ENCODE assay signal across 11 cellular contexts in the genomic region with DNA sequence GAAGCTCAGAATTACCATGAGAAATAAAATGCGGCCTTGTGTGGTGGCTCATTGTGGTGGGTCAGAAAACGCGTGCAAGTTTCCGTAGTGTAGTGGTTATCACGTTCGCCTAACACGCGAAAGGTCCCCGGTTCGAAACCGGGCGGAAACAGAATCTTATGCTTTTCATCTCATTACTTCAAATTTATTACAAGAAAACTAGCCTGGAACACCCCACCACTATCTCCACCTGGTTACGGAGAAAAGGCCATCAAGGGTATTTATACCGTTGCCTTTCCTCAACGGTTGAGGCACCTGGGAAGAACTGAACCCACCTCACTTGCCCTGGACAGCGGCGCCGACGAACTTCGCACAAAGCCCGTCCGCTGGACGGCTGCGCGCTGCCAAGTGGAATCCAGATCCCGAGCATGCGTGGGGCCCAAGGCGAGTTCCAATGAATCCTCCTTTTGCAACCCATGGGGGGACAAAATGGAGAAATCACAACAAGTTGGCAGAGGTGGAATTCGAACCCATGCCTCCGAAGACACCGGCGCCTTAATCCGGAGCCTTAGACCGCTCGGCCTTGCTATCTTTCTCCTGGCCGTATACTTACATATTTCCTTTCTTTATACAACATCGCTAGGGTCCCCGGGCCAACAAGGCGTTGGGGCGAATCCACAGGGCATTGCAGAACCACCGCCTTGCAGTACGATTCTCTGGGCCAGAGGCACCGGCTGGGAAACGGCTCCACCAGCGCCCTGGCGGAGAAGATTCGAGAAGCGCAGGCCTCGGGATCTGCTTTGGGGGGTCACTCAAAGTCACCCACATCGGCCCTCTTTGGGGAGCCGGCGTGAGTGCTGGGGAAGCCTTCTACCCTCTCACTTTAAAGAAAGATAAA. TPM values are rescaled to one million over a fixed set of nuclear protein-coding genes. Genes with fewer than 3 reads are reported as not detected.
A peak's percentile ranks its signal among the peaks of the same experiment; 100 is the strongest.
DNase-seq lines count a peak whose midpoint lies in the region; ATAC-seq and TF ChIP-seq lines count a peak whose summit lies in the region.
"Had no signal": no experiment of that assay in that cellular context is flagged by ENCODE, and none has a peak within 500 bp of the region (broad histone marks: within the 10 kb centered on the region; RNA-seq: fewer than 3 reads in every experiment).

No MANE protein-coding gene starts in this region.

- H3K4me1 Mint-ChIP-seq in MCF 10A (ENCODE audit: insufficient read depth, unreplicated experiment): peaks cover 25% of the 10 kb centered on the region
- H3K4me1 Mint-ChIP-seq in activated B cell treated with CpG ODN at 0.5 μM for 24 hours: peaks cover 47% of the 10 kb centered on the region
- peaks cover 91% of the 10 kb centered on the region for H3K4me1 Mint-ChIP-seq in stimulated activated naive CD8-positive, alpha-beta T cell treated with anti-CD3 and anti-CD28 coated beads, Interleukin-15, amount 100 ng/mL, for 72 hours

- peaks cover 6% of the 10 kb centered on the region for H3K36me3 Mint-ChIP-seq in MCF 10A (ENCODE audit: insufficient read depth, unreplicated experiment)
- no peaks in the 10 kb centered on the region for H3K36me3 Mint-ChIP-seq in activated B cell treated with CpG ODN at 0.5 μM for 24 hours (ENCODE audit: low read depth)

- ATAC-seq in activated B cell treated with CpG ODN at 0.5 μM for 24 hours (ENCODE audit: low read depth) (no peak), foreskin keratinocyte (peak; percentile 5), HG03196 (IDR thresholded peaks at IDR 0.05; ENCODE audit: unreplicated experiment) (no peak)
- no peak for ATAC-seq in stimulated activated naive CD8-positive, alpha-beta T cell treated with anti-CD3 and anti-CD28 coated beads, Interleukin-15, amount 100 ng/mL, for 72 hours
- ATAC-seq: left ventricle myocardium superior had no signal

- DNase-seq in MCF 10A (ENCODE audit: unreplicated experiment): peak; percentile 30
- no peak for DNase-seq in breast epithelium (ENCODE audit: low spot score in 2 of 2)
- DNase-seq in activated B cell treated with CpG ODN at 0.5 μM for 24 hours: no peak
- peak in 1 of 2 donors; percentile 38 for DNase-seq in foreskin keratinocyte
- DNase-seq in stimulated activated naive CD8-positive, alpha-beta T cell treated with anti-CD3 and anti-CD28 coated beads, Interleukin-15, amount 100 ng/mL, for 72 hours: peak in 1 of 2 donors; percentile 62
- DNase-seq in T-helper 9 cell: no peak
- DNase-seq in DMS79 treated with DMSO at 0.1 percent for 48 hours (lab: John Stamatoyannopoulos, UW): no peak
- DNase-seq: left ventricle myocardium superior, transverse colon had no signal

- no peaks in the 10 kb centered on the region for H3K4me1 ChIP-seq in breast epithelium
- peaks cover 16% of the 10 kb centered on the region for H3K4me1 ChIP-seq in foreskin keratinocyte

- intact Hi-C loops in MCF 10A (cut with micrococcal nuclease) (no loop called here), breast epithelium (cut with DNase I; ENCODE audit: low total_unique reads) (no loop called here), activated B cell treated with CpG ODN at 0.5 μM for 24 hours (cut with micrococcal nuclease) (loop anchor here (5.0 kb wide), 2 partner anchors 98 to 362 kb away; a partner anchor contains a TSS)

- no peak overlapping the region for H3K4me3 ChIP-seq in breast epithelium
- H3K4me3 ChIP-seq: transverse colon had no signal

- H3K27me3 ChIP-seq in breast epithelium: peaks cover 0 to 12% of the 10 kb centered on the region in 2 donors
- no peaks in the 10 kb centered on the region for H3K27me3 ChIP-seq in foreskin keratinocyte

- H3K27ac Mint-ChIP-seq in MCF 10A (ENCODE audit: low read depth, unreplicated experiment) (no peak overlapping the region), activated B cell treated with CpG ODN at 0.5 μM for 24 hours (peak overlapping the region; percentile 83)
- peak overlapping the region; percentile 82 to 94 for H3K27ac Mint-ChIP-seq in stimulated activated naive CD8-positive, alpha-beta T cell treated with anti-CD3 and anti-CD28 coated beads, Interleukin-15, amount 100 ng/mL, for 72 hours

- no peaks in the 10 kb centered on the region for H3K9me3 Mint-ChIP-seq in MCF 10A (ENCODE audit: unreplicated experiment)
- peaks cover 6% of the 10 kb centered on the region for H3K9me3 Mint-ChIP-seq in activated B cell treated with CpG ODN at 0.5 μM for 24 hours
- H3K9me3 Mint-ChIP-seq in stimulated activated naive CD8-positive, alpha-beta T cell treated with anti-CD3 and anti-CD28 coated beads, Interleukin-15, amount 100 ng/mL, for 72 hours: no peaks in the 10 kb centered on the region

- H3K36me3 ChIP-seq in breast epithelium: no peaks in the 10 kb centered on the region
- H3K36me3 ChIP-seq: transverse colon had no signal

- no peaks in the 10 kb centered on the region for H3K27me3 Mint-ChIP-seq in MCF 10A (ENCODE audit: insufficient read depth, unreplicated experiment)
- H3K27me3 Mint-ChIP-seq in activated B cell treated with CpG ODN at 0.5 μM for 24 hours: peaks cover 24% of the 10 kb centered on the region
- no peaks in the 10 kb centered on the region for H3K27me3 Mint-ChIP-seq in stimulated activated naive CD8-positive, alpha-beta T cell treated with anti-CD3 and anti-CD28 coated beads, Interleukin-15, amount 100 ng/mL, for 72 hours

- BruUV-seq in MCF 10A (replicated peaks; lab: Mats Ljungman, UMichigan): no TSS peak

- CTCF ChIA-PET in MCF 10A (lab: Yijun Ruan, JAX): interaction anchor here (0.6 kb wide), 1 partner anchor 26 kb away, joined by 3 read pairs; no protein-coding TSS in a partner anchor
- CTCF ChIA-PET in activated B cell treated with CpG ODN at 0.5 μM for 24 hours (lab: Charles Lee): no interaction called here

- no peaks in the 10 kb centered on the region for H3K9me3 ChIP-seq in breast epithelium
- H3K9me3 ChIP-seq: transverse colon had no signal

- no peak for TF ChIP-seq POLR2A in breast epithelium (IDR thresholded peaks at IDR 0.05)

- POLR2A ChIA-PET in MCF 10A (lab: Yijun Ruan, JAX) (interaction anchor here (0.6 to 2.4 kb wide), 4 partner anchors 9 to 362 kb away, joined by 3 to 8 read pairs (median 3); no protein-coding TSS in a partner anchor), activated B cell treated with CpG ODN at 0.5 μM for 24 hours (lab: Charles Lee) (interaction anchor here (0.6 to 1.0 kb wide), 4 partner anchors 9 to 59 kb away, joined by 3 to 9 read pairs (median 4); no protein-coding TSS in a partner anchor)

- H3K4me3 Mint-ChIP-seq in MCF 10A (ENCODE audit: unreplicated experiment) (no peak overlapping the region), activated B cell treated with CpG ODN at 0.5 μM for 24 hours (peak overlapping the region; percentile 79)
- H3K4me3 Mint-ChIP-seq in stimulated activated naive CD8-positive, alpha-beta T cell treated with anti-CD3 and anti-CD28 coated beads, Interleukin-15, amount 100 ng/mL, for 72 hours: peak overlapping the region; percentile 75 to 83

- TF ChIP-seq CTCF in MCF 10A (IDR thresholded peaks at IDR 0.05; ENCODE audit: unreplicated experiment) (no peak), breast epithelium (IDR thresholded peaks at IDR 0.05) (no peak), activated B cell treated with CpG ODN at 0.5 μM for 24 hours (IDR thresholded peaks at IDR 0.05) (no peak), foreskin keratinocyte (conservative IDR thresholded peaks at IDR 0.05) (no peak)

- no peak overlapping the region for H3K27ac ChIP-seq in breast epithelium
- no peak overlapping the region for H3K27ac ChIP-seq in foreskin keratinocyte
- H3K27ac ChIP-seq: transverse colon had no signal

RNA-seq across cellular contexts. Expression of a gene that starts 16.9 kb away (rescaled TPM):
- total RNA-seq in MCF 10A (2022) (not detected in 2 replicates), breast epithelium (not detected), activated B cell treated with CpG ODN at 0.5 μM for 24 hours (not detected in 2 replicates), foreskin keratinocyte (not detected in 2 replicates)
- polyA plus RNA-seq in foreskin keratinocyte: not detected in 2 replicates
- total RNA-seq: dermis microvascular lymphatic vessel endothelial cell, left ventricle myocardium superior, transverse colon had no signal

RNA-seq across cellular contexts. Expression of a gene that starts 33.3 kb away (rescaled TPM):
- total RNA-seq in MCF 10A (2022) (not detected in 2 replicates), breast epithelium (not detected), activated B cell treated with CpG ODN at 0.5 μM for 24 hours (not detected in 2 replicates), foreskin keratinocyte (not detected in 2 replicates)
- not detected in 2 replicates for polyA plus RNA-seq in foreskin keratinocyte
- total RNA-seq: dermis microvascular lymphatic vessel endothelial cell, left ventricle myocardium superior, transverse colon had no signal

RNA-seq across cellular contexts. Expression of a gene that starts 40.7 kb away (rescaled TPM):
- total RNA-seq in MCF 10A (2022): 26.3 and 27.0 TPM in 2 replicates
- total RNA-seq in breast epithelium: 1 to 10 TPM in 2 of 3 donors, under 1 TPM in 1; 0.29 to 5.4 (median 5.2) TPM
- 0.32 and 0.51 TPM in 2 replicates for total RNA-seq in activated B cell treated with CpG ODN at 0.5 μM for 24 hours
- 33.3 and 37.6 TPM in 2 replicates for total RNA-seq in foreskin keratinocyte
- polyA plus RNA-seq in foreskin keratinocyte: 36.7 and 39.0 TPM in 2 replicates

RNA-seq across cellular contexts. Expression of a gene that starts 58.8 kb away (rescaled TPM):
- total RNA-seq in MCF 10A (2022) (42.8 and 49.4 TPM in 2 replicates), breast epithelium (10 to 100 TPM; 14.1 to 16.0 (median 15.1) TPM), activated B cell treated with CpG ODN at 0.5 μM for 24 hours (34.9 and 39.6 TPM in 2 replicates), foreskin keratinocyte (17.5 and 17.9 TPM in 2 replicates)
- 15.6 and 17.3 TPM in 2 replicates for polyA plus RNA-seq in foreskin keratinocyte
